ENCODE assay signal across 8 cellular contexts in the genomic region with DNA sequence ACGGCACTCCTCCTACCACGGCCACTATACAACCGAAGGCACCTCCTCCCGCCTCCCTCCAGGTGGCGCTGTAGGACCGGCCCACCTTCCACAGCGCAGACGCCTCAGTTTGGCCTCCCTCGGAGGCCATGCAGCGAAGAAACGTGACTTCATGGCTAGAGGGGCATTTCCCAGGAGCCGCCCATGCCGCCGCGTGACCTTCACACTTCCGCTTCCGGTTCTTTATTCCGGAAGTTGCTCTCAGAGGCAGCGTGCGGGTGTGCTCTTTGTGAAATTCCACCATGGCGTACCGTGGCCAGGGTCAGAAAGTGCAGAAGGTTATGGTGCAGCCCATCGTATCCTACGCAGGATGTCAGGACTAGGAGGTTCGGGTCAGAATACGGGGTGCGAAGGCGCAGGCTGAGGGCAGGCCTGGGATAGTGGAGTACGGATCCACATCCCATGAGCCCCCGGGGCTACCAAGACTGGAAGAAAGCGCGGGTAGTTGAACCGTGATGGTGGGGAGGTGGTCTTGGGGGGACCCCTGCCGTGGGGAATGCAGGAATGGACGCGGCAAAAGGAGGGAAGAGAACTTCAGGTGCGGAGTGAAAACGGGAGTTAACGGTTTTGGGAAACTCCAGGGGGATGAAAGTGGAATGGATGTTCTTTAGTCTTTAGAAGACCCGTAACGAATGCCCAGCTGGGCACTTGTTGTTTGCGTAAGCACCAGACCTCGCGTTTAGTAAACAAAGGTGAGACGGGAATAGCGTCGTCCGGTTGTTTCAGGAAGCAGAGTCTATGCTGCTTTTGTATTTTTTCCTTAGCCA. TPM values are rescaled to one million over a fixed set of nuclear protein-coding genes. Genes with fewer than 3 reads are reported as not detected.
A peak's percentile ranks its signal among the peaks of the same experiment; 100 is the strongest.
DNase-seq lines count a peak whose midpoint lies in the region; ATAC-seq, FAIRE-seq and TF ChIP-seq lines count a peak whose summit lies in the region.

SNRPE (plus strand) TSS at position 221 of the 806 bp plus-strand sequence; CDS start at position 282, 61 bp downstream.

- no peaks in the 10 kb centered on the region for H3K27me3 ChIP-seq in adipocyte (replicated peaks; ENCODE audit: control insufficient read depth, insufficient read depth, low read length)

- peak within 1 kb of the TSS; percentile 92 for H3K4me3 ChIP-seq in adipocyte (ENCODE audit: low read length)

- H3K4me3 Mint-ChIP-seq in type B pancreatic cell: peak within 1 kb of the TSS; percentile 98

- peak; percentile 95 for ATAC-seq in HG02840 (IDR thresholded peaks at IDR 0.05; ENCODE audit: low FRiP score, unreplicated experiment)

- H3K27me3 Mint-ChIP-seq in type B pancreatic cell: no peaks in the 10 kb centered on the region

- FAIRE-seq in GM12891 (lab: Jason Lieb, UNC): peak; percentile 95

- DNase-seq in GM12891 (ENCODE audit: insufficient read length, low spot score) (peak; percentile 81), NCI-H1436 (lab: John Stamatoyannopoulos, UW) (peak; percentile 99), T follicular helper cell (ENCODE audit: low read depth) (peak; percentile 96), adipocyte (ENCODE audit: low read depth) (peak; percentile 99), cardiac septum (ENCODE audit: low spot score) (peak; percentile 98), pons (ENCODE audit: low spot score) (peak; percentile 98), type B pancreatic cell (ENCODE audit: extremely low spot score, unreplicated experiment) (peak; percentile 98)

- peak within 1 kb of the TSS; percentile 89 for H3K9ac ChIP-seq in adipocyte (ENCODE audit: low read length)

- H3K4me1 ChIP-seq in adipocyte (ENCODE audit: control insufficient read depth, insufficient read depth, low read length): peaks cover 24% of the 10 kb centered on the region

- H3K27ac Mint-ChIP-seq in type B pancreatic cell: peak within 1 kb of the TSS; percentile 99

- intact Hi-C loops in cardiac septum (cut with DNase I): loop anchor here (1.0 to 5.0 kb wide), 3 partner anchors 268 to 501 kb away; no protein-coding TSS in a partner anchor

- H3K9me3 ChIP-seq in adipocyte (ENCODE audit: control insufficient read depth, low read length): no peaks in the 10 kb centered on the region

- peaks cover 33% of the 10 kb centered on the region for H3K36me3 ChIP-seq in adipocyte (ENCODE audit: control insufficient read depth, insufficient read depth, low read length, severe bottlenecking)

- H3K36me3 Mint-ChIP-seq in type B pancreatic cell: peaks cover 29% of the 10 kb centered on the region

- peak; percentile 94 for TF ChIP-seq POLR2A in GM12891 (IDR thresholded peaks at IDR 0.05; ENCODE audit: low read depth, low read length)

- peak; percentile 99 for TF ChIP-seq CTCF in type B pancreatic cell (conservative IDR thresholded peaks at IDR 0.05)

- no peaks in the 10 kb centered on the region for H3K9me3 Mint-ChIP-seq in type B pancreatic cell

- H3K4me1 Mint-ChIP-seq in type B pancreatic cell (ENCODE audit: unreplicated experiment): peaks cover 21% of the 10 kb centered on the region

TF ChIP-seq in GM12891, 5 proteins besides CTCF, POLR2A, EP300 and RAD21:
- TF ChIP-seq TAF1 (IDR thresholded peaks at IDR 0.05; ENCODE audit: low read depth, low read length) (peak; percentile 91), POLR2AphosphoS5 (IDR thresholded peaks at IDR 0.05; ENCODE audit: low read depth, low read length) (peak; percentile 94), POU2F2 (IDR thresholded peaks at IDR 0.05; ENCODE audit: low read depth, low read length) (no peak; the same call in 1 of the 2 replicates), PAX5 (IDR thresholded peaks at IDR 0.05; ENCODE audit: insufficient read depth, low read length, severe bottlenecking) (no peak), SPI1 (IDR thresholded peaks at IDR 0.05; ENCODE audit: low read depth, low read length) (peak; percentile 63)

RNA-seq across cellular contexts. Expression of gene SNRPE, which starts in this region (rescaled TPM):
- polyA plus RNA-seq in GM12891 (2012; ENCODE audit: low read depth, missing spikeins): 361 TPM
- 47.8 TPM for total RNA-seq in cardiac septum
- total RNA-seq in type B pancreatic cell (ENCODE audit: low replicate concordance): 153 and 232 TPM in 2 replicates

Comparison
In these comparisons a context has a peak if more than half of its experiments do, and no peak if none do; other contexts are left out.
1. Peak in every context shown above with its lines: DNase-seq, ATAC-seq and H3K4me3 ChIP-seq.